8 cellular contexts compared by ENCODE assay signal in the genomic region with DNA sequence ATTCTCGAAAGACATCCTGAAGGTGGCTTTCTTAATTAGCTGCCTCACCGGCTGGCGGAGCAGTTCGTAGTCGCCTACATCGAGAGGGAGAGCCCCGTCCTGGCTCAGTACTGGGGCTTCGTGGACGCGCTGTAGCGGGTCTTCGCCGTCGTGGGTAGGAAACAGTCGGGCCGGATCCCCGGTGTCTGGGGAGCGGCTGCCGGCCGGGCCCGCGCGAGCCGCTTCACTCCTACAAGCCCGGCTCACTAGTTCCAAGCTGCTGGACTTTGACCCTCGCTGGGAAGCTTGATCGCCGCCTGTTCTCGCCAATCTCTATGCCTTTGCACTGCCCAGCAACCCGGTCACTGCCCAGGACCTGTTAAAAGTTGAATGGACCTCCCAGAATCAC. TPM values are rescaled to one million over a fixed set of nuclear protein-coding genes. Genes with fewer than 3 reads are reported as not detected.
DNase-seq lines count a peak whose midpoint lies in the region; ATAC-seq and TF ChIP-seq lines count a peak whose summit lies in the region.

No MANE protein-coding gene starts in this region.

- no peak for TF ChIP-seq CTCF in dorsolateral prefrontal cortex (IDR thresholded peaks at IDR 0.05 in 54 of 56, conservative IDR thresholded peaks at IDR 0.05 in 2 of 56; ENCODE audit: low read depth in 1 of 56, partially characterized antibody in 56 of 56)

- peak overlapping the region; percentile 89 to 97 (median 95) for H3K4me3 Mint-ChIP-seq in CD4-positive, alpha-beta memory T cell

- peaks cover 26 to 66% (median 43%) of the 10 kb centered on the region in 4 donors for H3K4me1 Mint-ChIP-seq in CD4-positive, alpha-beta memory T cell

- H3K36me3 Mint-ChIP-seq in CD4-positive, alpha-beta memory T cell = peaks cover 27 to 48% of the 10 kb centered on the region in 2 donors

- peak overlapping the region; percentile 73 to 96 for H3K4me3 ChIP-seq in CD4-positive, alpha-beta memory T cell (ENCODE audit: low read length in 2 of 2)
- H3K4me3 ChIP-seq in dorsolateral prefrontal cortex = peak overlapping the region; percentile 63 to 98 (median 88)

- peaks cover 44% of the 10 kb centered on the region for H3K4me1 ChIP-seq in CD4-positive, alpha-beta memory T cell (ENCODE audit: insufficient read depth, low read length)

- no peaks in the 10 kb centered on the region for H3K27me3 ChIP-seq in CD4-positive, alpha-beta memory T cell (ENCODE audit: insufficient read depth, low read length)
- no peaks in the 10 kb centered on the region for H3K27me3 ChIP-seq in dorsolateral prefrontal cortex

- no peaks in the 10 kb centered on the region for H3K36me3 ChIP-seq in CD4-positive, alpha-beta memory T cell (ENCODE audit: insufficient read depth, low read length)

- peaks cover 2% of the 10 kb centered on the region in 2 donors for H3K27me3 Mint-ChIP-seq in CD4-positive, alpha-beta memory T cell

- intact Hi-C loops in CD4-positive, alpha-beta memory T cell (cut with micrococcal nuclease) = loop anchor here (5.0 to 10.0 kb wide), 2 partner anchors 81 to 156 kb away; no protein-coding TSS in a partner anchor
- intact Hi-C loops in dorsolateral prefrontal cortex (cut with DNase I) = loop anchor here (1.0 to 5.0 kb wide), 2 partner anchors 58 to 179 kb away; no protein-coding TSS in a partner anchor

- ATAC-seq in GM19438 (IDR thresholded peaks at IDR 0.05; ENCODE audit: low read depth, unreplicated experiment) = peak; percentile 45
- ATAC-seq in HG03521 (IDR thresholded peaks at IDR 0.05; ENCODE audit: unreplicated experiment) = peak; percentile 42

- DNase-seq in CD4-positive, alpha-beta memory T cell = no peak
- peak; percentile 55 for DNase-seq in activated CD4-positive, CD25-positive, alpha-beta regulatory T cell treated with anti-CD3 and anti-CD28 coated beads, Interleukin-2, amount 50 U/mL, for 72 hours
- DNase-seq in dorsolateral prefrontal cortex (peak in 8 of 10 donors; percentile 20 to 59 (median 36)), lung microvascular endothelial cell (ENCODE audit: low read depth in 2 of 2) (peak; percentile 45 to 49), MV-4-11 (lab: John Stamatoyannopoulos, UW) (no peak)
- DNase-seq in stimulated activated CD8-positive, alpha-beta memory T cell treated with anti-CD3 and anti-CD28 coated beads, Interleukin-15, amount 100 ng/mL, for 1 hour (ENCODE audit: low read depth) = peak; percentile 13

- POLR2A ChIA-PET in CD4-positive, alpha-beta memory T cell (lab: Charles Lee; ENCODE audit: partially characterized antibody) = interaction anchor here (1.6 to 4.3 kb wide), 6 partner anchors 8 to 74 kb away, joined by 5 to 356 read pairs (median 12); partner anchors contain the start of gene ZBTB14

- CTCF ChIA-PET in CD4-positive, alpha-beta memory T cell (lab: Charles Lee; ENCODE audit: partially characterized antibody) = interaction anchor here (0.9 to 3.5 kb wide), 3 partner anchors 11 to 74 kb away, joined by 3 to 47 read pairs (median 8); partner anchors contain the start of gene ZBTB14

- no peaks in the 10 kb centered on the region for H3K9me3 ChIP-seq in CD4-positive, alpha-beta memory T cell (ENCODE audit: control insufficient read depth in 1 of 2, low read length in 2 of 2)

- H3K27ac Mint-ChIP-seq in CD4-positive, alpha-beta memory T cell = peak overlapping the region; percentile 91 to 99 (median 97)

- H3K9me3 Mint-ChIP-seq in CD4-positive, alpha-beta memory T cell = peaks cover 0 to 3% (median 0%) of the 10 kb centered on the region in 8 donors

- H3K27ac ChIP-seq in CD4-positive, alpha-beta memory T cell (ENCODE audit: low read depth, low read length) = peak overlapping the region; percentile 97
- H3K27ac ChIP-seq in dorsolateral prefrontal cortex = peak overlapping the region; percentile 92 to 100 (median 99)

RNA-seq across cellular contexts. Expression of gene AKAIN1, which starts 41.3 kb away (rescaled TPM):
- total RNA-seq in CD4-positive, alpha-beta memory T cell = not detected
- polyA plus RNA-seq in CD4-positive, alpha-beta memory T cell = not detected
- total RNA-seq in dorsolateral prefrontal cortex (1 to 10 TPM in 91 of 120 experiments, under 1 TPM in 5, not detected in 24; 0.90 to 6.3 (median 2.3) TPM), lung microvascular endothelial cell (not detected in 2 replicates)

RNA-seq across cellular contexts. Expression of gene ZBTB14, which starts 57.2 kb away (rescaled TPM):
- total RNA-seq in CD4-positive, alpha-beta memory T cell = 10 to 100 TPM; 47.9 to 51.2 TPM
- 10 to 100 TPM; 16.5 to 16.8 TPM for polyA plus RNA-seq in CD4-positive, alpha-beta memory T cell
- total RNA-seq in dorsolateral prefrontal cortex (10 to 100 TPM in 119 of 120 experiments, 1 to 10 TPM in 1; 9.8 to 25.6 (median 15.4) TPM), lung microvascular endothelial cell (7.8 and 11.3 TPM in 2 replicates)

Comparison
In these comparisons a context has a peak if more than half of its experiments do, and no peak if none do; other contexts are left out.
1. DNase-seq: peak in activated CD4-positive, CD25-positive, alpha-beta regulatory T cell treated with anti-CD3 and anti-CD28 coated beads, Interleukin-2, amount 50 U/mL, for 72 hours (single experiment), dorsolateral prefrontal cortex (8 of 10), lung microvascular endothelial cell (2 of 2) and stimulated activated CD8-positive, alpha-beta memory T cell treated with anti-CD3 and anti-CD28 coated beads, Interleukin-15, amount 100 ng/mL, for 1 hour (single experiment); none in CD4-positive, alpha-beta memory T cell (0 of 5) and MV-4-11 (single experiment).